In the genomic region with DNA sequence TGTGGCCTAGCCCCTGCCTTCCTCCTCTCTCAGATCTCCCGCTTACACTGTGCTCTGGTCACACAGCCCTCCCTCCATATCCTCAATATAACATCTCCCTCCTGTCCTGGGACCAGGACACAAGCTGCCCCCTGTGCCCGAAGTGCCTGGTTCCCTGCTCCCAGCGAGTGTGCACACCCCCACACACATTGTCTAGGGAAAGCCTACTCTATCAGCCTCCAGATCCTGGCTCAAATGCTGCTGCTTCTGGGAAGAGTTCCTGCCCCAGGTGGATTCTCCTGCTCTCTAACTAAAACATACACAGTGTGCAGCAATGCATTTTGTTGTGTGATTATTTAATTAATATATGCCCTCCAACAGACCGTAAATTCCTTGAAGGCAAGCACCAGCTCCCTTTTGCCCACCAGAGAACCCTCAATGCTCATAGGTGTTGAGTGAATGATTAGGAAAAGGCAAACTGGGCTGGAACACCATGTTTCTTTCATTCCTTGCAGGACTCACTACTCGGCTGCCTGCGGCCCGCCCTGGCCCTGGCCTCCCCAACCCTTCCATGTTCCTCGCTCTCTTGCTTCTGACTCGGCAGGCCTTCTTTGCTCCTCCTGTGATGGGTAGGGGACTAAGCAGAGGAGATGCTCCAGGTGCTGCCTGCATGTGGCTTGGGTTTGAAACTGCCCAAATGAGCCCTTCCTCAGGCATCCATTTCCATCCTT, we compare ENCODE assay signal across 25 cellular contexts.
"Had no signal": no experiment of that assay in that cellular context is flagged by ENCODE, and none has a peak within 500 bp of the region (broad histone marks: within the 10 kb centered on the region; RNA-seq: fewer than 3 reads in every experiment).

No MANE protein-coding gene starts in this region.

- FAIRE-seq: endothelial cell of umbilical vein, frontal cortex, pancreas, small intestine, urothelium cell line had no signal

- H3K27me3 Mint-ChIP-seq: activated T-cell treated with anti-CD3 and anti-CD28 coated beads, Interleukin-2, amount 50 U/mL, for 24 hours had no signal

- H3K4me3 Mint-ChIP-seq: activated T-cell treated with anti-CD3 and anti-CD28 coated beads, Interleukin-2, amount 50 U/mL, for 24 hours; brain; mesothelial cell of epicardium; natural killer cell; stimulated activated effector memory CD8-positive, alpha-beta T cell treated with anti-CD3 and anti-CD28 coated beads, Interleukin-12 subunit alpha, Interleukin-12 subunit beta, amount 100 ng/mL, for 72 hours had no signal

- H3K27ac ChIP-seq: neutrophil, pancreas, right lobe of liver, transverse colon had no signal

- H3K27me3 ChIP-seq: neutrophil, pancreas, right lobe of liver, transverse colon had no signal

- ATAC-seq: esophagus mucosa; pancreas; right lobe of liver; stimulated activated effector memory CD8-positive, alpha-beta T cell treated with anti-CD3 and anti-CD28 coated beads, Interleukin-12 subunit alpha, Interleukin-12 subunit beta, amount 100 ng/mL, for 72 hours had no signal

- H3K27ac Mint-ChIP-seq: activated T-cell treated with anti-CD3 and anti-CD28 coated beads, Interleukin-2, amount 50 U/mL, for 24 hours; mesothelial cell of epicardium; natural killer cell; stimulated activated effector memory CD8-positive, alpha-beta T cell treated with anti-CD3 and anti-CD28 coated beads, Interleukin-12 subunit alpha, Interleukin-12 subunit beta, amount 100 ng/mL, for 72 hours had no signal

- H3K36me3 Mint-ChIP-seq: brain; mesothelial cell of epicardium; stimulated activated effector memory CD8-positive, alpha-beta T cell treated with anti-CD3 and anti-CD28 coated beads, Interleukin-12 subunit alpha, Interleukin-12 subunit beta, amount 100 ng/mL, for 72 hours had no signal

- H3K4me3 ChIP-seq: pancreas, right lobe of liver, transverse colon had no signal

- H3K4me1 Mint-ChIP-seq: brain, mesothelial cell of epicardium had no signal

- H3K36me3 ChIP-seq: neutrophil, pancreas, right lobe of liver, transverse colon had no signal

- H3K9me3 ChIP-seq: neutrophil, pancreas, right lobe of liver had no signal

- H3K4me1 ChIP-seq: pancreas had no signal

- DNase-seq: activated CD4-positive, alpha-beta T cell treated with anti-CD3 and anti-CD28 coated beads for 1 hour; activated CD4-positive, alpha-beta T cell treated with anti-CD3 and anti-CD28 coated beads, Interleukin-2, amount 50 U/mL, for 4 hours; activated naive CD4-positive, alpha-beta T cell treated with Interleukin-2 at 50 U/mL for 16 hours; activated T-cell treated with anti-CD3 and anti-CD28 coated beads, Interleukin-2, amount 50 U/mL, for 24 hours; aorta; dermis blood vessel endothelial cell; effector memory CD4-positive, alpha-beta T cell; glutamatergic neuron; hippocampal formation; left ventricle myocardium superior; mammary epithelial cell; natural killer cell; pancreas; right lobe of liver; small intestine; T-helper 9 cell; transverse colon had no signal
